22 cellular contexts compared by ENCODE assay signal in the genomic region with DNA sequence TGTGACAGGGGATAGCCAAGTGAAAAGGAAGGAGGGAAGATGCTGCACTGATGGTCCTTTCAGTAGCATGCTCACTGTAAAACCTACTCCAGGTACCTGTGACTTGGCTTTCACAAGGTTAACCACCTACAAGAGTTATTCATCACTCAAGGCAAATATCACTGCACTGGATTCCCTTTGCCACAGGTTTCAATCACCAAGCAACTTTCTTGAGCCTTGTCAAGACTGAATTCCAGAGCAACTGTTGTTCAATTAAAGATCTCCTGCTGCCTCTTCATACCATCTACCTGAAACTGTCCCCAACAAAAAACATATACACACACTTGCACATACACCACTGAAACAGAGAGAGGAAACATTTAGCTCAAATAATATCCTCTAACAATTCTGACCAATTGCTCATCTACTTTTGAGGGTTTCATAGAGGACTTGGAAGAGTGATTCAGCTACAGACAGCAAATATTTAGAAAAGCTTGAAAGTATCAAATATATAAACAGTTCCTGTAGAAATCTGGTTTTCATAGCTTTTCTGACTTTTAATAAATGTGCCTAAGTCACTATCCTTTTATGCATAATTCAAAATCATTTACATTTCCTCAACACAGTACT. TPM values are rescaled to one million over a fixed set of nuclear protein-coding genes. Genes with fewer than 3 reads are reported as not detected.
DNase-seq lines count a peak whose midpoint lies in the region; ATAC-seq and TF ChIP-seq lines count a peak whose summit lies in the region.
"Had no signal": no experiment of that assay in that cellular context is flagged by ENCODE, and none has a peak within 500 bp of the region (broad histone marks: within the 10 kb centered on the region; RNA-seq: fewer than 3 reads in every experiment).

No MANE protein-coding gene starts in this region.

- peaks cover 82% of the 10 kb centered on the region for H3K4me1 Mint-ChIP-seq in chondrocyte (ENCODE audit: low read depth)
- H3K4me1 Mint-ChIP-seq: activated CD4-positive, alpha-beta T cell treated with anti-CD3 and anti-CD28 coated beads, Interleukin-2, amount 10 ng/mL, durations not matched to agents 7 days and 5 days had no signal

- H3K79me2 ChIP-seq in GM23248 (ENCODE audit: insufficient read depth) (peaks cover 100% of the 10 kb centered on the region), osteoblast (ENCODE audit: insufficient read depth, low read length) (peaks cover 93% of the 10 kb centered on the region)

- no peaks in the 10 kb centered on the region for H3K9me3 ChIP-seq in GM23248 (ENCODE audit: low read depth)
- no peaks in the 10 kb centered on the region for H3K9me3 ChIP-seq in osteoblast (ENCODE audit: low read depth, low read length)
- H3K9me3 ChIP-seq: ascending aorta, HAP-1, left ventricle myocardium inferior, sigmoid colon had no signal

- H3K9me3 Mint-ChIP-seq in chondrocyte (ENCODE audit: low read depth), result no peaks in the 10 kb centered on the region
- H3K9me3 Mint-ChIP-seq: activated CD4-positive, alpha-beta T cell treated with anti-CD3 and anti-CD28 coated beads, Interleukin-2, amount 10 ng/mL, durations not matched to agents 7 days and 5 days; stimulated activated naive CD8-positive, alpha-beta T cell treated with anti-CD3 and anti-CD28 coated beads, Interleukin-15, amount 100 ng/mL, for 72 hours had no signal

- no peak overlapping the region for H3K4me3 Mint-ChIP-seq in chondrocyte (ENCODE audit: unreplicated experiment)
- H3K4me3 Mint-ChIP-seq: activated CD4-positive, alpha-beta T cell treated with anti-CD3 and anti-CD28 coated beads, Interleukin-2, amount 10 ng/mL, durations not matched to agents 7 days and 5 days; stimulated activated naive CD8-positive, alpha-beta T cell treated with anti-CD3 and anti-CD28 coated beads, Interleukin-15, amount 100 ng/mL, for 72 hours had no signal

- H3K27me3 ChIP-seq in GM23248 (replicated peaks; ENCODE audit: insufficient read depth) (no peaks in the 10 kb centered on the region), osteoblast (ENCODE audit: insufficient read depth, low read length) (no peaks in the 10 kb centered on the region)

- H3K9me2 ChIP-seq in GM23248 (ENCODE audit: insufficient read depth), result no peaks in the 10 kb centered on the region

- H3K4me2 ChIP-seq in GM23248 (ENCODE audit: unreplicated experiment), result peak overlapping the region; percentile 93
- peak overlapping the region; percentile 37 for H3K4me2 ChIP-seq in osteoblast (ENCODE audit: insufficient read depth, low read length)

- peak overlapping the region; percentile 42 for H3K27ac Mint-ChIP-seq in chondrocyte (ENCODE audit: unreplicated experiment)
- H3K27ac Mint-ChIP-seq: activated CD4-positive, alpha-beta T cell treated with anti-CD3 and anti-CD28 coated beads, Interleukin-2, amount 10 ng/mL, durations not matched to agents 7 days and 5 days; stimulated activated naive CD8-positive, alpha-beta T cell treated with anti-CD3 and anti-CD28 coated beads, Interleukin-15, amount 100 ng/mL, for 72 hours had no signal

- H3K9ac ChIP-seq in GM23248, result 0 out of 2 replicates have a peak overlapping the region, but pooled peaks have one; percentile 98

- peaks cover 80% of the 10 kb centered on the region for H3K4me1 ChIP-seq in GM23248 (ENCODE audit: insufficient read depth)
- H3K4me1 ChIP-seq in osteoblast (ENCODE audit: insufficient read depth, low read length), result peaks cover 73% of the 10 kb centered on the region

- in situ Hi-C loops in GM23248 (cut with MboI), result no loop called here

- no peaks in the 10 kb centered on the region for H3K36me3 ChIP-seq in GM23248 (ENCODE audit: low read depth)
- H3K36me3 ChIP-seq in osteoblast (ENCODE audit: insufficient read depth, low read length), result no peaks in the 10 kb centered on the region
- H3K36me3 ChIP-seq: ascending aorta, HAP-1, left ventricle myocardium inferior, sigmoid colon had no signal

- H3K36me3 Mint-ChIP-seq in chondrocyte (ENCODE audit: low read depth), result no peaks in the 10 kb centered on the region

- peaks cover 49% of the 10 kb centered on the region for H3F3A ChIP-seq in GM23248 (ENCODE audit: insufficient read depth)

- peak overlapping the region; percentile 95 for H3K4me3 ChIP-seq in GM23248
- H3K4me3 ChIP-seq in osteoblast (ENCODE audit: insufficient read depth, low read length), result no peak overlapping the region
- H3K4me3 ChIP-seq: ascending aorta, HAP-1, left ventricle myocardium inferior, sigmoid colon had no signal

- TF ChIP-seq CTCF in chondrocyte (IDR thresholded peaks at IDR 0.05) (no peak), osteoblast (IDR thresholded peaks at IDR 0.05; ENCODE audit: extremely low read depth, low read depth, low read length) (no peak)

- H4K20me1 ChIP-seq in GM23248 (ENCODE audit: insufficient read depth) (peaks cover 14% of the 10 kb centered on the region; the same call in 1 of the 2 replicates), osteoblast (ENCODE audit: insufficient read depth, low read length) (peaks cover 14% of the 10 kb centered on the region)

- no peak overlapping the region for H2AFZ ChIP-seq in GM23248
- H2AFZ ChIP-seq in osteoblast (ENCODE audit: low read length), result no peak overlapping the region

- peak overlapping the region; percentile 3; the same call in 1 of the 2 replicates for H3K27ac ChIP-seq in GM23248
- peak overlapping the region; percentile 17 for H3K27ac ChIP-seq in osteoblast (ENCODE audit: low read depth, low read length)
- H3K27ac ChIP-seq: ascending aorta, left ventricle myocardium inferior, sigmoid colon had no signal

- H3K27me3 Mint-ChIP-seq in chondrocyte (ENCODE audit: low read depth), result no peaks in the 10 kb centered on the region

- no peak for ATAC-seq in stimulated activated naive CD8-positive, alpha-beta T cell treated with anti-CD3 and anti-CD28 coated beads, Interleukin-15, Interleukin-2, amounts not matched to agents 100 U/mL and 50 U/mL, for 24 hours
- ATAC-seq: stimulated activated naive CD8-positive, alpha-beta T cell treated with anti-CD3 and anti-CD28 coated beads, Interleukin-15, amount 100 ng/mL, for 72 hours had no signal

- DNase-seq in GM23248 (peak; percentile 59), M059J (ENCODE audit: low read depth) (peak; percentile 40), chondrocyte (ENCODE audit: low spot score) (no peak), osteoblast (ENCODE audit: insufficient read length, low spot score, missing footprints) (no peak), SKM-1 (lab: John Stamatoyannopoulos, UW; ENCODE audit: unreplicated experiment) (no peak), DMS79 treated with DMSO at 0.1 percent for 48 hours (lab: John Stamatoyannopoulos, UW) (no peak)
- no peak for DNase-seq in stimulated activated naive CD8-positive, alpha-beta T cell treated with anti-CD3 and anti-CD28 coated beads, Interleukin-15, Interleukin-2, amounts not matched to agents 100 U/mL and 50 U/mL, for 24 hours
- DNase-seq: activated CD4-positive, alpha-beta T cell treated with anti-CD3 and anti-CD28 coated beads, Interleukin-2, amount 10 ng/mL, durations not matched to agents 7 days and 5 days; activated CD8-positive, alpha-beta memory T cell treated with anti-CD3 and anti-CD28 coated beads, Interleukin-2, amount 50 U/mL, for 48 hours; activated naive CD4-positive, alpha-beta T cell; foreskin fibroblast; KG1; left ventricle myocardium inferior; NCI-H1417; NCI-H2171; NCI-H774; occipital lobe; sigmoid colon; stimulated activated CD4-positive, alpha-beta T cell treated with anti-CD3 and anti-CD28 coated beads, Interleukin-2, amount 100 ng/mL, for 24 hours; stimulated activated naive CD8-positive, alpha-beta T cell treated with anti-CD3 and anti-CD28 coated beads, Interleukin-15, amount 100 ng/mL, for 72 hours had no signal

RNA-seq across cellular contexts. Expression of a gene that starts 6.5 kb away (rescaled TPM):
- 60.6 and 86.0 TPM in 2 replicates for total RNA-seq in GM23248 (2014; rRNA removed; shearing (Covaris generic))
- polyA plus RNA-seq in GM23248 (2016; fragmentation: Nextera tagmentation; extraction: Ambion mirVana), result 62.5 and 64.2 TPM in 2 replicates
- total RNA-seq in M059J (2014; rRNA removed; shearing (Covaris generic)), result 59.1 and 72.0 TPM in 2 replicates
- total RNA-seq in chondrocyte (60.8 to 68.8 TPM (median 62.1 TPM) in 3 replicates), osteoblast (80.4 and 81.8 TPM in 2 replicates)

Comparison
In these comparisons a context has a peak if more than half of its experiments do, and no peak if none do; other contexts are left out.
1. DNase-seq: peak in GM23248 (single experiment) and M059J (single experiment); none in chondrocyte (single experiment), osteoblast (single experiment), stimulated activated naive CD8-positive, alpha-beta T cell treated with anti-CD3 and anti-CD28 coated beads, Interleukin-15, Interleukin-2, amounts not matched to agents 100 U/mL and 50 U/mL, for 24 hours (single experiment), SKM-1 (single experiment) and DMS79 treated with DMSO at 0.1 percent for 48 hours (single experiment).